ENCODE assay signal across 3 cellular contexts in the genomic region with DNA sequence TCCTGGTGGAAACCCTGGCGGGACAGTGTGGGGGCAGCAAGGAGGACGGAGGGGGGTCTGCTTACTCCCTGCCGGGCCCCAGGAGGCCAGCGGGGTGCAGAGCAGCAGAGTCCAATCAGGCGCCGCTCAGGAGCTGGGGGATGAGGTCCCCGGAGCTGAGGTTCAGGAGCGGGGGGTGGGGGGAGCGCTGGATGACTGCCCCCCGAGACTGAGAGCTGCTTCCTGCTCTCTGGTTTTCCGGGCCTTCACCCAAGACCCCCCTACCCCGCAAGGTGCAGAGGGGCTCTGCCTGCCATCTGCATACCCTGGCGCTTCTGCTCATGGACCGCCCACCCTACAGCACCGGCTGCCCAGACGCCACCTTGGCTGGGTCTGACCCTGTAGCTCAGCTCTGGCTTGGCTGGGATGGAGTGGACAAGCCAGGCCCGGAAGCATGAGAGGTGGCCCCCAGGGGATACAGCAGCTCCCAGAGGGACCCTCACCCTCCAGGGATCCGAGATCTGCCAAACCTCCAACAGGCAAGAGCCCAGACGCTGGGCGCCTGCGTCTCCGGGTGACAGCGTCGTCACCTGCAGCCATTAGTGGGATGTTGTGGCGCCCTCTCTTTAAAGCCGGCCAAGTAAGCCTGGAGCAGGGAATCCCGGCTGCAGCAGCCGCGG.
TF ChIP-seq lines count a peak whose summit lies in the region.

No MANE protein-coding gene starts in this region.

TF ChIP-seq in A549, 52 proteins besides CTCF, POLR2A, EP300 and RAD21 (continued from another document):
- TF ChIP-seq ESRRA (IDR thresholded peaks at IDR 0.05; ENCODE audit: borderline replicate concordance, low read length) (no peak), JUNB (IDR thresholded peaks at IDR 0.05) (no peak), EHMT2 (IDR thresholded peaks at IDR 0.05; ENCODE audit: low read depth) (no peak), SMC3 (IDR thresholded peaks at IDR 0.05) (no peak), FOSL2 (IDR thresholded peaks at IDR 0.05) (no peak), FOSL2 (CRISPR knock-in tag; IDR thresholded peaks at IDR 0.05) (no peak), TFCP2L1 (CRISPR knock-in tag; IDR thresholded peaks at IDR 0.05) (no peak), ZSCAN20 (CRISPR knock-in tag; IDR thresholded peaks at IDR 0.05) (no peak), NFE2L2 (conservative IDR thresholded peaks at IDR 0.05; ENCODE audit: low read length) (no peak), FOSB (CRISPR knock-in tag; IDR thresholded peaks at IDR 0.05) (no peak)
- TF ChIP-seq, protein P1, sequence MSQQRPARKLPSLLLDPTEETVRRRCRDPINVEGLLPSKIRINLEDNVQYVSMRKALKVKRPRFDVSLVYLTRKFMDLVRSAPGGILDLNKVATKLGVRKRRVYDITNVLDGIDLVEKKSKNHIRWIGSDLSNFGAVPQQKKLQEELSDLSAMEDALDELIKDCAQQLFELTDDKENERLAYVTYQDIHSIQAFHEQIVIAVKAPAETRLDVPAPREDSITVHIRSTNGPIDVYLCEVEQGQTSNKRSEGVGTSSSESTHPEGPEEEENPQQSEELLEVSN (IDR thresholded peaks at IDR 0.05; ENCODE audit: borderline replicate concordance, low read depth): no peak
- TF ChIP-seq, protein P2, sequence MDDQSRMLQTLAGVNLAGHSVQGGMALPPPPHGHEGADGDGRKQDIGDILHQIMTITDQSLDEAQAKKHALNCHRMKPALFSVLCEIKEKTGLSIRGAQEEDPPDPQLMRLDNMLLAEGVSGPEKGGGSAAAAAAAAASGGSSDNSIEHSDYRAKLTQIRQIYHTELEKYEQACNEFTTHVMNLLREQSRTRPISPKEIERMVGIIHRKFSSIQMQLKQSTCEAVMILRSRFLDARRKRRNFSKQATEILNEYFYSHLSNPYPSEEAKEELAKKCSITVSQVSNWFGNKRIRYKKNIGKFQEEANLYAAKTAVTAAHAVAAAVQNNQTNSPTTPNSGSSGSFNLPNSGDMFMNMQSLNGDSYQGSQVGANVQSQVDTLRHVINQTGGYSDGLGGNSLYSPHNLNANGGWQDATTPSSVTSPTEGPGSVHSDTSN (IDR thresholded peaks at IDR 0.05): no peak

TF ChIP-seq in IMR-90, 13 proteins besides CTCF, POLR2A, EP300 and RAD21 (continued from another document):
- no peak for TF ChIP-seq MAZ (IDR thresholded peaks at IDR 0.05; ENCODE audit: borderline replicate concordance, low read depth, low read length)
- TF ChIP-seq CHD1 (IDR thresholded peaks at IDR 0.05; ENCODE audit: low read depth, low read length): no peak
- no peak for TF ChIP-seq NFE2L2 (IDR thresholded peaks at IDR 0.05; ENCODE audit: low read depth, low read length)
- TF ChIP-seq, protein P3, sequence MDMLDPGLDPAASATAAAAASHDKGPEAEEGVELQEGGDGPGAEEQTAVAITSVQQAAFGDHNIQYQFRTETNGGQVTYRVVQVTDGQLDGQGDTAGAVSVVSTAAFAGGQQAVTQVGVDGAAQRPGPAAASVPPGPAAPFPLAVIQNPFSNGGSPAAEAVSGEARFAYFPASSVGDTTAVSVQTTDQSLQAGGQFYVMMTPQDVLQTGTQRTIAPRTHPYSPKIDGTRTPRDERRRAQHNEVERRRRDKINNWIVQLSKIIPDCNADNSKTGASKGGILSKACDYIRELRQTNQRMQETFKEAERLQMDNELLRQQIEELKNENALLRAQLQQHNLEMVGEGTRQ (IDR thresholded peaks at IDR 0.05; ENCODE audit: low read depth, low read length): no peak
- no peak for TF ChIP-seq BHLHE40 (IDR thresholded peaks at IDR 0.05; ENCODE audit: low read depth, low read length)
- TF ChIP-seq FOS (IDR thresholded peaks at IDR 0.05; ENCODE audit: low read depth, low read length): no peak
- no peak for TF ChIP-seq CEBPB (IDR thresholded peaks at IDR 0.05; ENCODE audit: low read depth, low read length)

TF ChIP-seq in neural cell, 6 proteins besides CTCF, POLR2A, EP300 and RAD21 (continued from another document):
- peak; percentile 12 for TF ChIP-seq POLR2AphosphoS5 (IDR thresholded peaks at IDR 0.05)
